ENCODE assay signal across 23 cellular contexts in genomic region chr12:51362747-51363342, GRCh38. TPM values are rescaled to one million over a fixed set of nuclear protein-coding genes. Genes with fewer than 3 reads are reported as not detected.
DNase-seq lines count a peak whose midpoint lies in the region; ATAC-seq, FAIRE-seq and TF ChIP-seq lines count a peak whose summit lies in the region.
"Had no signal": no experiment of that assay in that cellular context is flagged by ENCODE, and none has a peak within 500 bp of the region (broad histone marks: within the 10 kb centered on the region; RNA-seq: fewer than 3 reads in every experiment).

No MANE protein-coding gene starts in this region.

- intact Hi-C loops in K562 (cut with micrococcal nuclease) (no loop called here), aorta (cut with DNase I) (no loop called here)

- no peak for TF ChIP-seq POLR2A in K562 (conservative IDR thresholded peaks at IDR 0.05)

- H3K36me3 ChIP-seq in DND-41 (ENCODE audit: insufficient read depth, low read length) (peaks cover 90% of the 10 kb centered on the region), K562 (ENCODE audit: control insufficient read depth, insufficient read depth, low read length) (no peaks in the 10 kb centered on the region), aorta (ENCODE audit: control insufficient read depth in 1 of 2, insufficient read depth in 2 of 2, low read length in 1 of 2) (no peaks in the 10 kb centered on the region)
- H3K36me3 ChIP-seq: MG63 had no signal

- CTCF ChIA-PET in K562 (lab: Yijun Ruan, JAX; ENCODE audit: low intra/inter-chr PET ratio): no interaction called here

- H3K27me3 ChIP-seq in DND-41 (ENCODE audit: insufficient read depth, low read length, poor library complexity): no peaks in the 10 kb centered on the region
- H3K27me3 ChIP-seq in K562 (ENCODE audit: control insufficient read depth in 2 of 2, insufficient read depth in 2 of 2, low read length in 2 of 2): no peaks in the 10 kb centered on the region
- no peaks in the 10 kb centered on the region for H3K27me3 ChIP-seq in layer of hippocampus (ENCODE audit: control insufficient read depth, insufficient read depth, low read length)
- no peaks in the 10 kb centered on the region for H3K27me3 ChIP-seq in aorta (ENCODE audit: control insufficient read depth in 1 of 2, insufficient read depth in 2 of 2, low read length in 1 of 2)
- H3K27me3 ChIP-seq: MG63, Peyer's patch had no signal

- H3K4me1 ChIP-seq in DND-41 (ENCODE audit: insufficient read depth, low read length) (peaks cover 6% of the 10 kb centered on the region), K562 (replicated peaks in 1 of 2; ENCODE audit: control insufficient read depth in 2 of 2, insufficient read depth in 2 of 2, low read length in 2 of 2) (peaks cover 22 to 26% of the 10 kb centered on the region in 2 experiments), aorta (ENCODE audit: control insufficient read depth in 1 of 2, insufficient read depth in 2 of 2, low read length in 2 of 2) (no peaks in the 10 kb centered on the region)
- H3K4me1 ChIP-seq: Peyer's patch had no signal

- H3K4me2 ChIP-seq in DND-41 (ENCODE audit: insufficient read depth, low read length) (no peak overlapping the region), K562 (ENCODE audit: insufficient read depth, low read length) (no peak overlapping the region)

- ATAC-seq in DND-41 (ENCODE audit: insufficient read depth, low read depth): no peak
- peak; percentile 69 for ATAC-seq in K562
- ATAC-seq in aorta (ENCODE audit: low FRiP score): no peak
- no peak for ATAC-seq in HG03175 (IDR thresholded peaks at IDR 0.05; ENCODE audit: unreplicated experiment)

- H4K20me1 ChIP-seq in DND-41 (ENCODE audit: insufficient read depth, low read length) (no peaks in the 10 kb centered on the region), K562 (replicated peaks; ENCODE audit: control insufficient read depth, insufficient read depth, low read length) (no peaks in the 10 kb centered on the region)

- H3K9me1 ChIP-seq in K562 (ENCODE audit: control insufficient read depth, insufficient read depth, low read length): no peaks in the 10 kb centered on the region

- no peak for TF ChIP-seq RAD21 in K562 (CRISPR knock-in tag; conservative IDR thresholded peaks at IDR 0.05 in 1 of 2, IDR thresholded peaks at IDR 0.05 in 1 of 2)

- TF ChIP-seq EP300 in K562 (IDR thresholded peaks at IDR 0.05; ENCODE audit: low read length): peak; percentile 53; the same call in 1 of the 2 replicates

- POLR2A ChIA-PET in K562 (lab: Yijun Ruan, JAX): no interaction called here

- BruUV-seq in K562 (replicated peaks; lab: Mats Ljungman, UMichigan): no TSS peak

- no peaks in the 10 kb centered on the region for H3K9me3 ChIP-seq in DND-41 (ENCODE audit: insufficient read depth, low read length, severe bottlenecking)
- H3K9me3 ChIP-seq in K562 (replicated peaks; ENCODE audit: control insufficient read depth, insufficient read depth, low read depth, low read length): no peaks in the 10 kb centered on the region
- no peaks in the 10 kb centered on the region for H3K9me3 ChIP-seq in aorta (ENCODE audit: control insufficient read depth, low read length)
- H3K9me3 ChIP-seq: MG63, Peyer's patch had no signal

- in situ Hi-C loops in K562 (cut with MboI): no loop called here

- H3K9ac ChIP-seq in DND-41 (ENCODE audit: low read depth, low read length) (no peak overlapping the region), K562 (ENCODE audit: insufficient read depth in 1 of 2, low read depth in 2 of 2, low read length in 2 of 2) (peak overlapping the region in 1 of 2 experiments; percentile 47; a peak in 1 of 4 replicates)

- H3K79me2 ChIP-seq in DND-41 (ENCODE audit: insufficient read depth, low read length) (no peaks in the 10 kb centered on the region), K562 (ENCODE audit: control insufficient read depth, insufficient read depth, low read length) (no peaks in the 10 kb centered on the region)

- DNase-seq in DND-41: no peak
- DNase-seq in OCI-M1 (lab: John Stamatoyannopoulos, UW): peak; percentile 30
- peak in 3 of 4 experiments; percentile 39 to 64 (median 49) for DNase-seq in K562 (ENCODE audit: extremely low read depth in 1 of 4, low spot score in 3 of 4)
- no peak for DNase-seq in aorta
- DNase-seq in dedifferentiated amniotic fluid mesenchymal stem cell (ENCODE audit: extremely low spot score): no peak
- no peak for DNase-seq in T-helper 2 cell
- DNase-seq: DMS153, H7, Kasumi-1, MG63, NCI-H1105 treated with DMSO at 0.1 percent for 48 hours, NCI-H146, NCI-H1930, NCI-H446 treated with DMSO at 0.1 percent for 48 hours, NCI-H526, SHP77 treated with DMSO at 0.1 percent for 48 hours had no signal

- peak; percentile 93 for FAIRE-seq in K562 (lab: Jason Lieb, UNC)

- H2AFZ ChIP-seq in DND-41 (ENCODE audit: low read depth, low read length) (no peak overlapping the region), K562 (ENCODE audit: low read depth, low read length) (no peak overlapping the region)

- TF ChIP-seq CTCF in DND-41 (IDR thresholded peaks at IDR 0.05; ENCODE audit: borderline replicate concordance, extremely low read depth, low read length, poor library complexity, severe bottlenecking): no peak
- TF ChIP-seq CTCF in K562 (IDR thresholded peaks at IDR 0.05 in 2 of 3, conservative IDR thresholded peaks at IDR 0.05 in 1 of 3; ENCODE audit: insufficient read depth in 2 of 3, low read depth in 1 of 3, low read length in 3 of 3): no peak

- WGBS in K562 (ENCODE audit: insufficient coverage, low coverage, missing lambda C conversion rate): 0% methylated on average over 2 of the region's 2 CpGs
- WGBS in aorta, 2 donors: 72 to 78% methylated on average over 2 of the region's 2 CpGs

- H3K4me3 ChIP-seq in DND-41 (ENCODE audit: low read depth in 1 of 2, low read length in 2 of 2): no peak overlapping the region
- H3K4me3 ChIP-seq in K562: no peak overlapping the region
- no peak overlapping the region for H3K4me3 ChIP-seq in aorta (ENCODE audit: low read length in 2 of 2)
- H3K4me3 ChIP-seq: MG63, Peyer's patch, SK-N-MC had no signal

- peak overlapping the region; percentile 27 for H3K27ac ChIP-seq in DND-41 (ENCODE audit: low read length)
- H3K27ac ChIP-seq in K562 (ENCODE audit: extremely low read depth, low read depth, low read length): no peak overlapping the region
- peak overlapping the region; percentile 97 for H3K27ac ChIP-seq in layer of hippocampus (ENCODE audit: low read depth, low read length)
- H3K27ac ChIP-seq in aorta (ENCODE audit: low read depth in 1 of 2, low read length in 2 of 2): no peak overlapping the region
- H3K27ac ChIP-seq: SK-N-MC had no signal

RNA-seq across cellular contexts. Expression of gene CELA1, which starts 16.4 kb away (rescaled TPM):
- not detected in 2 replicates for total RNA-seq in K562 (2011; cell fraction: chromatin; rRNA removed; ENCODE audit: low replicate concordance)
- total RNA-seq in K562 (2011; cell fraction: nucleolus; rRNA removed): not detected in 2 replicates
- not detected in 2 replicates for total RNA-seq in K562 (2011; cell fraction: nucleoplasm; rRNA removed)
- not detected in 2 replicates for total RNA-seq in K562 (2014; rRNA removed)
- not detected in 2 replicates for total RNA-seq in K562 (2014; rRNA removed; fragmentation: Illumina TruSeq; extraction: Trizol)
- not detected in 2 replicates for total RNA-seq in K562 (2015; rRNA removed; fragmentation: Illumina TruSeq; extraction: Trizol)
- 0.22 TPM in 1 of 2 replicates, not detected in the other for total RNA-seq in K562 (2021)
- not detected in 2 replicates for polyA plus RNA-seq in K562 (2011; rRNA removed)
- polyA plus RNA-seq in K562 (2011; cell fraction: cytosol; rRNA removed): not detected in 2 replicates
- polyA plus RNA-seq in K562 (2011; cell fraction: nucleus; rRNA removed): not detected in 2 replicates
- 0.10 and 0.25 TPM in 2 replicates for polyA plus RNA-seq in K562 (2012)
- not detected in 2 replicates for polyA plus RNA-seq in K562 (2014; fragmentation: Illumina TruSeq; extraction: Trizol)
- under 1 TPM; 0.06 to 0.27 TPM for polyA plus RNA-seq in K562 (2014; fragmentation: Nextera tagmentation; extraction: Ambion mirVana)
- polyA plus RNA-seq in K562 (2014; rRNA removed): not detected in 2 replicates
- not detected in 2 replicates for polyA minus RNA-seq in K562 (2011; rRNA and poly(A)+ RNA removed)
- not detected in 2 replicates for polyA minus RNA-seq in K562 (2011; cell fraction: cytosol; rRNA and poly(A)+ RNA removed)
- polyA minus RNA-seq in K562 (2011; cell fraction: nucleus; rRNA and poly(A)+ RNA removed): not detected in 2 replicates
- not detected for total RNA-seq in aorta
- not detected for polyA plus RNA-seq in aorta
- total RNA-seq: A172, G401, H7, Peyer's patch had no signal
- polyA plus RNA-seq: BJ had no signal

RNA-seq across cellular contexts. Expression of gene GALNT6, which starts 28.4 kb away (rescaled TPM):
- total RNA-seq in K562 (2011; cell fraction: chromatin; rRNA removed; ENCODE audit: low replicate concordance): 20.4 and 37.7 TPM in 2 replicates
- total RNA-seq in K562 (2011; cell fraction: nucleolus; rRNA removed): 22.1 and 26.2 TPM in 2 replicates
- total RNA-seq in K562 (2011; cell fraction: nucleoplasm; rRNA removed): 15.3 and 17.9 TPM in 2 replicates
- 7.4 and 12.3 TPM in 2 replicates for total RNA-seq in K562 (2014; rRNA removed)
- 4.5 and 5.1 TPM in 2 replicates for total RNA-seq in K562 (2014; rRNA removed; fragmentation: Illumina TruSeq; extraction: Trizol)
- total RNA-seq in K562 (2015; rRNA removed; fragmentation: Illumina TruSeq; extraction: Trizol): 1.8 and 2.7 TPM in 2 replicates
- 7.7 and 8.8 TPM in 2 replicates for total RNA-seq in K562 (2021)
- 7.2 and 8.1 TPM in 2 replicates for polyA plus RNA-seq in K562 (2011; rRNA removed)
- polyA plus RNA-seq in K562 (2011; cell fraction: cytosol; rRNA removed): 6.9 and 10.1 TPM in 2 replicates
- 6.3 and 9.5 TPM in 2 replicates for polyA plus RNA-seq in K562 (2011; cell fraction: nucleus; rRNA removed)
- 4.5 and 6.8 TPM in 2 replicates for polyA plus RNA-seq in K562 (2012)
- 6.7 and 8.6 TPM in 2 replicates for polyA plus RNA-seq in K562 (2014; fragmentation: Illumina TruSeq; extraction: Trizol)
- 1 to 10 TPM; 1.5 to 2.4 TPM for polyA plus RNA-seq in K562 (2014; fragmentation: Nextera tagmentation; extraction: Ambion mirVana)
- 2.8 and 7.0 TPM in 2 replicates for polyA plus RNA-seq in K562 (2014; rRNA removed)
- polyA minus RNA-seq in K562 (2011; rRNA and poly(A)+ RNA removed): 9.1 and 9.4 TPM in 2 replicates
- polyA minus RNA-seq in K562 (2011; cell fraction: cytosol; rRNA and poly(A)+ RNA removed): 1.8 and 4.4 TPM in 2 replicates
- 9.3 and 12.7 TPM in 2 replicates for polyA minus RNA-seq in K562 (2011; cell fraction: nucleus; rRNA and poly(A)+ RNA removed)
- total RNA-seq in aorta: 1 to 10 TPM; 5.5 to 6.5 TPM
- polyA plus RNA-seq in aorta: 10 to 100 TPM in 1 of 2 donors, under 1 TPM in 1; 0.72 to 12.3 TPM

RNA-seq across cellular contexts. Expression of gene BIN2, which starts 38.9 kb away (rescaled TPM):
- 0.19 and 0.76 TPM in 2 replicates for total RNA-seq in K562 (2011; cell fraction: chromatin; rRNA removed; ENCODE audit: low replicate concordance)
- total RNA-seq in K562 (2011; cell fraction: nucleolus; rRNA removed): not detected in 2 replicates
- total RNA-seq in K562 (2011; cell fraction: nucleoplasm; rRNA removed): not detected in 2 replicates
- total RNA-seq in K562 (2014; rRNA removed): 0.20 TPM in 1 of 2 replicates, not detected in the other
- 0.18 and 0.38 TPM in 2 replicates for total RNA-seq in K562 (2014; rRNA removed; fragmentation: Illumina TruSeq; extraction: Trizol)
- total RNA-seq in K562 (2015; rRNA removed; fragmentation: Illumina TruSeq; extraction: Trizol): 0.22 and 0.23 TPM in 2 replicates
- total RNA-seq in K562 (2021): 0.29 and 0.45 TPM in 2 replicates
- 0.20 and 0.28 TPM in 2 replicates for polyA plus RNA-seq in K562 (2011; rRNA removed)
- polyA plus RNA-seq in K562 (2011; cell fraction: cytosol; rRNA removed): 0.18 and 0.22 TPM in 2 replicates
- 0.10 TPM in 2 replicates for polyA plus RNA-seq in K562 (2011; cell fraction: nucleus; rRNA removed)
- 0.58 and 0.82 TPM in 2 replicates for polyA plus RNA-seq in K562 (2012)
- polyA plus RNA-seq in K562 (2014; fragmentation: Illumina TruSeq; extraction: Trizol): 0.33 and 0.39 TPM in 2 replicates
- polyA plus RNA-seq in K562 (2014; fragmentation: Nextera tagmentation; extraction: Ambion mirVana): under 1 TPM; 0.04 to 0.11 TPM
- 0.28 and 0.30 TPM in 2 replicates for polyA plus RNA-seq in K562 (2014; rRNA removed)
- polyA minus RNA-seq in K562 (2011; rRNA and poly(A)+ RNA removed): 0.12 TPM in 1 of 2 replicates, not detected in the other
- not detected in 2 replicates for polyA minus RNA-seq in K562 (2011; cell fraction: cytosol; rRNA and poly(A)+ RNA removed)
- not detected in 2 replicates for polyA minus RNA-seq in K562 (2011; cell fraction: nucleus; rRNA and poly(A)+ RNA removed)
- total RNA-seq in aorta: 10 to 100 TPM in 1 of 2 donors, 1 to 10 TPM in 1; 9.4 to 11.7 TPM
- 1 to 10 TPM; 1.4 to 4.6 TPM for polyA plus RNA-seq in aorta
- total RNA-seq: A172, G401 had no signal
- polyA plus RNA-seq: BJ had no signal

Comparison
In these comparisons a context has a peak if more than half of its experiments do, and no peak if none do; other contexts are left out.
1. DNase-seq: peak in OCI-M1 (single experiment) and K562 (3 of 4); none in DND-41 (single experiment), aorta (0 of 2), dedifferentiated amniotic fluid mesenchymal stem cell (single experiment) and T-helper 2 cell (0 of 5).
2. H3K27ac ChIP-seq: peak in DND-41 (single experiment) and layer of hippocampus (single experiment); none in K562 (single experiment) and aorta (0 of 2).
3. RNA of gene BIN2, which starts 38.9 kb away (total RNA-seq): 9.4 to 11.7 TPM in aorta; 0.18 to 0.76 TPM in K562; every median in the first group is over 4 times any median in the second.